In the genomic region with DNA sequence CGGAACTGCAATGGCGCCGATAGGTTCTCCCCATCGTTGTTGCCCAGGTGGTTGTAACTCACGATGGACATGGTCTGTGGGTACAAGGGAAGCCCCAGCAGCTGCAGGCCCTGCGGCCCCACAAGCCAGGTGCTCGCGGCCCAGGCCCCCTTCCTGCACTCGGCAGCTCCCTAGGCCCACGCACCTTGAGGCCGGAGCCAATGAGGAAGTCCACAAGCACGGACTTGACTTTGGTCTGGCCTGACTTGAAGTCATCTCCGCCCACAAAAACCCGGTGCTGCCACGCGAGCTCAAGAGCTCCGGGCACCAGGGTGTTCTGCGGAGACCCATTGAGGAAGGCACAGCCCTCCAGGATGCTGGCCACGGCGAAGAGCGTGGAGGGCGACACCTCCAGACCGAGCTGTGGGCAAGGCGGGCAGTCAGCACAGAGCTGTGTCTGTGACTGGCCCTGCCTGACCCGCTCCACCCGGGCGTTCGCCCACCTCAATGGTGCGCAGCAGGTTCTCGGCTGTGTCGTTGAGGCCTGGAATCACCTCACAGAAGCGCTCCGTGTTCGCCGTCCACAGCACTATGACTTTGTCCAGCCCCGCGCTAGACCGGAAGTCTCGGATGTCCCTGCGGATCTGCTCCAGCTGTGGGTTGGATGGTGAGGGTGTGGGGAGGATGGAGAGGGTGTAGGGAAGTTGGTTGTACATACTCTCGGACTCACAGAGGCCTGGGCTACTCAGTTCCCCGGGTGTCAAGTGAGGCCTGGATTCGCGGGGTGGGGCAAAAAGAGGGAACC, we compare ENCODE assay signal across 10 cellular contexts. TPM values are rescaled to one million over a fixed set of nuclear protein-coding genes. Genes with fewer than 3 reads are reported as not detected.
DNase-seq lines count a peak whose midpoint lies in the region; ATAC-seq and TF ChIP-seq lines count a peak whose summit lies in the region.
"Had no signal": no experiment of that assay in that cellular context is flagged by ENCODE, and none has a peak within 500 bp of the region (broad histone marks: within the 10 kb centered on the region; RNA-seq: fewer than 3 reads in every experiment).

No MANE protein-coding gene starts in this region.

- TF ChIP-seq CTCF in DND-41 (IDR thresholded peaks at IDR 0.05; ENCODE audit: borderline replicate concordance, extremely low read depth, low read length, poor library complexity, severe bottlenecking) (no peak), coronary artery (IDR thresholded peaks at IDR 0.05) (no peak), osteocyte (IDR thresholded peaks at IDR 0.05) (no peak)

- H2AFZ ChIP-seq in DND-41 (ENCODE audit: low read depth, low read length): no peak overlapping the region

- H3K4me3 ChIP-seq in DND-41 (ENCODE audit: low read depth in 1 of 2, low read length in 2 of 2) (peak overlapping the region in 1 of 2 experiments; percentile 68; a peak in 3 of 4 replicates), coronary artery (peak overlapping the region; percentile 86)

- peaks cover 45% of the 10 kb centered on the region for H3K4me1 Mint-ChIP-seq in osteocyte (ENCODE audit: unreplicated experiment)

- no peaks in the 10 kb centered on the region for H3K79me2 ChIP-seq in DND-41 (ENCODE audit: insufficient read depth, low read length)

- no peak for ATAC-seq in DND-41 (ENCODE audit: insufficient read depth, low read depth)

- peaks cover 21% of the 10 kb centered on the region for H4K20me1 ChIP-seq in DND-41 (ENCODE audit: insufficient read depth, low read length)

- DNase-seq in DND-41 (no peak), MV-4-11 (lab: John Stamatoyannopoulos, UW) (peak; percentile 21), coronary artery (ENCODE audit: low spot score) (no peak), osteocyte (ENCODE audit: extremely low spot score, unreplicated experiment) (no peak), medulla oblongata (ENCODE audit: extremely low spot score) (no peak), hippocampal formation (lab: John Stamatoyannopoulos, UW) (no peak)
- no peak for DNase-seq in activated CD4-positive, CD25-positive, alpha-beta regulatory T cell treated with anti-CD3 and anti-CD28 coated beads, Interleukin-2, amount 50 U/mL, for 72 hours
- DNase-seq: head of caudate nucleus had no signal

- no peak overlapping the region for H3K27ac ChIP-seq in DND-41 (ENCODE audit: low read length)
- peak overlapping the region in 1 of 2 donors; percentile 95 for H3K27ac ChIP-seq in coronary artery

- H3K9me3 ChIP-seq in DND-41 (ENCODE audit: insufficient read depth, low read length, severe bottlenecking): no peaks in the 10 kb centered on the region
- H3K9me3 ChIP-seq: prostate gland had no signal

- peak overlapping the region; percentile 27 for H3K27ac Mint-ChIP-seq in osteocyte (ENCODE audit: unreplicated experiment)

- peak overlapping the region; percentile 66 for H3K4me3 Mint-ChIP-seq in osteocyte (ENCODE audit: unreplicated experiment)

- no peaks in the 10 kb centered on the region for H3K9me3 Mint-ChIP-seq in osteocyte (ENCODE audit: unreplicated experiment)

- H3K27me3 ChIP-seq in DND-41 (ENCODE audit: insufficient read depth, low read length, poor library complexity): no peaks in the 10 kb centered on the region

- no peaks in the 10 kb centered on the region for H3K27me3 Mint-ChIP-seq in osteocyte (ENCODE audit: unreplicated experiment)

- peaks cover 18% of the 10 kb centered on the region for H3K36me3 ChIP-seq in DND-41 (ENCODE audit: insufficient read depth, low read length)
- H3K36me3 ChIP-seq: prostate gland had no signal

- H3K9ac ChIP-seq in DND-41 (ENCODE audit: low read depth, low read length): peak overlapping the region; percentile 64

- peaks cover 21% of the 10 kb centered on the region for H3K4me1 ChIP-seq in DND-41 (ENCODE audit: insufficient read depth, low read length)

- peak overlapping the region; percentile 99 for H3K4me2 ChIP-seq in DND-41 (ENCODE audit: insufficient read depth, low read length)

- H3K36me3 Mint-ChIP-seq in osteocyte (ENCODE audit: unreplicated experiment): no peaks in the 10 kb centered on the region

RNA-seq across cellular contexts. Expression of a gene that starts 1.9 kb away (rescaled TPM):
- total RNA-seq in osteocyte: 159 and 178 TPM in 2 replicates

RNA-seq across cellular contexts. Expression of a gene that starts 16.8 kb away (rescaled TPM):
- total RNA-seq in osteocyte: 82.9 and 102 TPM in 2 replicates

RNA-seq across cellular contexts. Expression of a gene that starts 38.6 kb away (rescaled TPM):
- total RNA-seq in osteocyte: 0.16 TPM in 1 of 2 replicates, not detected in the other
- total RNA-seq: T-helper 1 cell treated with Interleukin-12 subunit alpha and Interleukin-12 subunit beta and Interleukin-4 antibody, amounts not matched to agents 30 ng/mL and 1 ng/mL, for 36 hours had no signal

RNA-seq across cellular contexts. Expression of a gene that starts 50.1 kb away (rescaled TPM):
- total RNA-seq in osteocyte: 41.9 and 47.9 TPM in 2 replicates
